Comparison of ENCODE assay signal across 1 cellular context in the genomic region with DNA sequence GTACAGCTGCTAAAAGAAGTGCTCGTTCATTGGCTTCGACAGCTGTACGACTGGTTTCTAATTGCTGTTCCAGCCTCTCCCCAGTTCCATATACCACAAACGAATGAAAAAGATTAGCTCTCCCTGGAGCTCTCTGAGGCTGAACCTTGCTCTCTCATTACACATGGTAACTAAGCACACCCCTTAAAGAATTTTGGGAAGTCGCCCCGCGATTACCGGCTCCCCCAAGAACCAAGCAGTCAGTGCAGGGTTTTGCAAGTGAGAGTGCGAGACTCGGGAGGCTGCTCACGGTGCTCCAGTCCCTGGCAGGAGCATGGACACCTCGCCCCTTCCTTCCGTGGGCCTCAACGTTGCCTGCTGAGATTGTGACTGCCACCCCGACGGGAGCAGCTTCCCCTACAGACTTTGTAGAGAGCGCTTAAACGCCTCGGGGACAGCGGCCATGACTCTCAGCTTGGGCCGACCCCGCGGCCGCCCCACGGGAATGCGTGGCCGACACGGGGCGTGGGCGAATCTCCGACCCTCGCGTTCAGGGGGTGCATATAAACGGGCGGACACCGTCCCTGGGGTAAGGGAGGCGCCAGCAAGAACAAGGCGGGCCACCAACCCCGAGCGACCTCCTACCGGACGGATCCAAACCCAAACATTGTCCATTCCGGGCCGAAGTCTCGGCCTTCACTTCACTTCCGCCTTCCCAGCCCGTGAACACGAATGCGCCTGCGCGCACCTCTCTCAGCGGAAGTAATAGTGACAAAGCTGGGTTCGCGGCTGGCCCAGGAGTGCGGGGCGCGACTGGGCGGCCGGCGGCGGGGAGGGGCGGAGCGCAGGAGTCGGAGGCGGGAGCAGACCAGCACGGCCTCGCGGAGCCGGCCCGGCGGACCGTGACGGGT.
A peak's percentile ranks its signal among the peaks of the same experiment; 100 is the strongest.
TF ChIP-seq lines count a peak whose summit lies in the region.

A gene with protein sequence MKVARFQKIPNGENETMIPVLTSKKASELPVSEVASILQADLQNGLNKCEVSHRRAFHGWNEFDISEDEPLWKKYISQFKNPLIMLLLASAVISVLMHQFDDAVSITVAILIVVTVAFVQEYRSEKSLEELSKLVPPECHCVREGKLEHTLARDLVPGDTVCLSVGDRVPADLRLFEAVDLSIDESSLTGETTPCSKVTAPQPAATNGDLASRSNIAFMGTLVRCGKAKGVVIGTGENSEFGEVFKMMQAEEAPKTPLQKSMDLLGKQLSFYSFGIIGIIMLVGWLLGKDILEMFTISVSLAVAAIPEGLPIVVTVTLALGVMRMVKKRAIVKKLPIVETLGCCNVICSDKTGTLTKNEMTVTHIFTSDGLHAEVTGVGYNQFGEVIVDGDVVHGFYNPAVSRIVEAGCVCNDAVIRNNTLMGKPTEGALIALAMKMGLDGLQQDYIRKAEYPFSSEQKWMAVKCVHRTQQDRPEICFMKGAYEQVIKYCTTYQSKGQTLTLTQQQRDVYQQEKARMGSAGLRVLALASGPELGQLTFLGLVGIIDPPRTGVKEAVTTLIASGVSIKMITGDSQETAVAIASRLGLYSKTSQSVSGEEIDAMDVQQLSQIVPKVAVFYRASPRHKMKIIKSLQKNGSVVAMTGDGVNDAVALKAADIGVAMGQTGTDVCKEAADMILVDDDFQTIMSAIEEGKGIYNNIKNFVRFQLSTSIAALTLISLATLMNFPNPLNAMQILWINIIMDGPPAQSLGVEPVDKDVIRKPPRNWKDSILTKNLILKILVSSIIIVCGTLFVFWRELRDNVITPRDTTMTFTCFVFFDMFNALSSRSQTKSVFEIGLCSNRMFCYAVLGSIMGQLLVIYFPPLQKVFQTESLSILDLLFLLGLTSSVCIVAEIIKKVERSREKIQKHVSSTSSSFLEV (plus strand): TSS at position 845 of the 890 bp plus-strand sequence. CDS start 686 bp downstream, outside the sequence.

TF ChIP-seq in K562, 482 proteins besides CTCF, POLR2A, EP300 and RAD21 (continued from another document and continues in another):
- TF ChIP-seq, protein P1, sequence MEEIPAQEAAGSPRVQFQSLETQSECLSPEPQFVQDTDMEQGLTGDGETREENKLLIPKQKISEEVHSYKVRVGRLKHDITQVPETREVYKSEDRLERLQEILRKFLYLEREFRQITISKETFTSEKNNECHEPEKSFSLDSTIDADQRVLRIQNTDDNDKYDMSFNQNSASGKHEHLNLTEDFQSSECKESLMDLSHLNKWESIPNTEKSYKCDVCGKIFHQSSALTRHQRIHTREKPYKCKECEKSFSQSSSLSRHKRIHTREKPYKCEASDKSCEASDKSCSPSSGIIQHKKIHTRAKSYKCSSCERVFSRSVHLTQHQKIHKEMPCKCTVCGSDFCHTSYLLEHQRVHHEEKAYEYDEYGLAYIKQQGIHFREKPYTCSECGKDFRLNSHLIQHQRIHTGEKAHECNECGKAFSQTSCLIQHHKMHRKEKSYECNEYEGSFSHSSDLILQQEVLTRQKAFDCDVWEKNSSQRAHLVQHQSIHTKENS (CRISPR knock-in tag; IDR thresholded peaks at IDR 0.05): no peak
- TF ChIP-seq, protein P2, sequence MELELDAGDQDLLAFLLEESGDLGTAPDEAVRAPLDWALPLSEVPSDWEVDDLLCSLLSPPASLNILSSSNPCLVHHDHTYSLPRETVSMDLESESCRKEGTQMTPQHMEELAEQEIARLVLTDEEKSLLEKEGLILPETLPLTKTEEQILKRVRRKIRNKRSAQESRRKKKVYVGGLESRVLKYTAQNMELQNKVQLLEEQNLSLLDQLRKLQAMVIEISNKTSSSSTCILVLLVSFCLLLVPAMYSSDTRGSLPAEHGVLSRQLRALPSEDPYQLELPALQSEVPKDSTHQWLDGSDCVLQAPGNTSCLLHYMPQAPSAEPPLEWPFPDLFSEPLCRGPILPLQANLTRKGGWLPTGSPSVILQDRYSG (tag; conservative IDR thresholded peaks at IDR 0.05; ENCODE audit: low read depth): no peak
- TF ChIP-seq ZNF3 (CRISPR knock-in tag; IDR thresholded peaks at IDR 0.05) (no peak), PURB (CRISPR knock-in tag; IDR thresholded peaks at IDR 0.05; ENCODE audit: low read depth) (no peak), EWSR1 (IDR thresholded peaks at IDR 0.05; ENCODE audit: borderline replicate concordance, low read depth, partially characterized antibody) (no peak), HMG20A (CRISPR knock-in tag; conservative IDR thresholded peaks at IDR 0.05) (no peak), SP1 (CRISPR knock-in tag; IDR thresholded peaks at IDR 0.05) (no peak), MCM7 (IDR thresholded peaks at IDR 0.05) (no peak), HNRNPUL1 (IDR thresholded peaks at IDR 0.05; ENCODE audit: low read length) (no peak), MAZ (CRISPR knock-in tag; conservative IDR thresholded peaks at IDR 0.05 in 1 of 2, IDR thresholded peaks at IDR 0.05 in 1 of 2) (peak in 1 of 2 experiments; percentile 45; a peak in 1 of 4 replicates), ZBTB8A (IDR thresholded peaks at IDR 0.05; ENCODE audit: partially characterized antibody) (no peak), EHMT2 (IDR thresholded peaks at IDR 0.05) (no peak), ZFPM2 (CRISPR knock-in tag; IDR thresholded peaks at IDR 0.05) (no peak), TAF9B (IDR thresholded peaks at IDR 0.05; ENCODE audit: partially characterized antibody) (peak; percentile 57), ZBTB1 (CRISPR knock-in tag; IDR thresholded peaks at IDR 0.05; ENCODE audit: borderline replicate concordance, low read depth) (peak; percentile 34; the same call in 1 of the 2 replicates), RNF2 (IDR thresholded peaks at IDR 0.05) (no peak), TRIM28 (IDR thresholded peaks at IDR 0.05) (no peak), DACH1 (IDR thresholded peaks at IDR 0.05; ENCODE audit: partially characterized antibody) (no peak), ZC3H11A (IDR thresholded peaks at IDR 0.05; ENCODE audit: low read depth, low read length) (no peak), MYNN (IDR thresholded peaks at IDR 0.05) (0 out of 2 replicates have a peak, but pooled peaks have one; percentile 8), MYNN (CRISPR knock-in tag; IDR thresholded peaks at IDR 0.05) (no peak), RBM39 (optimal IDR thresholded peaks at IDR 0.05; ENCODE audit: low read depth, low read length) (no peak), ETV5 (CRISPR knock-in tag; IDR thresholded peaks at IDR 0.05; ENCODE audit: low read depth) (no peak), SMC3 (conservative IDR thresholded peaks at IDR 0.05; ENCODE audit: insufficient read depth, low read depth, low read length) (no peak)
- TF ChIP-seq, protein P3, sequence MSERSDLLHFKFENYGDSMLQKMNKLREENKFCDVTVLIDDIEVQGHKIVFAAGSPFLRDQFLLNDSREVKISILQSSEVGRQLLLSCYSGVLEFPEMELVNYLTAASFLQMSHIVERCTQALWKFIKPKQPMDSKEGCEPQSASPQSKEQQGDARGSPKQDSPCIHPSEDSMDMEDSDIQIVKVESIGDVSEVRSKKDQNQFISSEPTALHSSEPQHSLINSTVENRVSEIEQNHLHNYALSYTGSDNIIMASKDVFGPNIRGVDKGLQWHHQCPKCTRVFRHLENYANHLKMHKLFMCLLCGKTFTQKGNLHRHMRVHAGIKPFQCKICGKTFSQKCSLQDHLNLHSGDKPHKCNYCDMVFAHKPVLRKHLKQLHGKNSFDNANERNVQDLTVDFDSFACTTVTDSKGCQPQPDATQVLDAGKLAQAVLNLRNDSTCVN (CRISPR knock-in tag; IDR thresholded peaks at IDR 0.05): no peak
- TF ChIP-seq, protein P4, sequence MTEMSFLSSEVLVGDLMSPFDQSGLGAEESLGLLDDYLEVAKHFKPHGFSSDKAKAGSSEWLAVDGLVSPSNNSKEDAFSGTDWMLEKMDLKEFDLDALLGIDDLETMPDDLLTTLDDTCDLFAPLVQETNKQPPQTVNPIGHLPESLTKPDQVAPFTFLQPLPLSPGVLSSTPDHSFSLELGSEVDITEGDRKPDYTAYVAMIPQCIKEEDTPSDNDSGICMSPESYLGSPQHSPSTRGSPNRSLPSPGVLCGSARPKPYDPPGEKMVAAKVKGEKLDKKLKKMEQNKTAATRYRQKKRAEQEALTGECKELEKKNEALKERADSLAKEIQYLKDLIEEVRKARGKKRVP (CRISPR knock-in tag; IDR thresholded peaks at IDR 0.05): no peak
- TF ChIP-seq, protein P5, sequence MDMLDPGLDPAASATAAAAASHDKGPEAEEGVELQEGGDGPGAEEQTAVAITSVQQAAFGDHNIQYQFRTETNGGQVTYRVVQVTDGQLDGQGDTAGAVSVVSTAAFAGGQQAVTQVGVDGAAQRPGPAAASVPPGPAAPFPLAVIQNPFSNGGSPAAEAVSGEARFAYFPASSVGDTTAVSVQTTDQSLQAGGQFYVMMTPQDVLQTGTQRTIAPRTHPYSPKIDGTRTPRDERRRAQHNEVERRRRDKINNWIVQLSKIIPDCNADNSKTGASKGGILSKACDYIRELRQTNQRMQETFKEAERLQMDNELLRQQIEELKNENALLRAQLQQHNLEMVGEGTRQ (CRISPR knock-in tag; IDR thresholded peaks at IDR 0.05): no peak
- TF ChIP-seq, protein P6, sequence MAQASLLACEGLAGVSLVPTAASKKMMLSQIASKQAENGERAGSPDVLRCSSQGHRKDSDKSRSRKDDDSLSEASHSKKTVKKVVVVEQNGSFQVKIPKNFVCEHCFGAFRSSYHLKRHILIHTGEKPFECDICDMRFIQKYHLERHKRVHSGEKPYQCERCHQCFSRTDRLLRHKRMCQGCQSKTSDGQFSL (CRISPR knock-in tag; IDR thresholded peaks at IDR 0.05): no peak
- TF ChIP-seq, protein P6 (tag; IDR thresholded peaks at IDR 0.05): no peak
- TF ChIP-seq, protein P7, sequence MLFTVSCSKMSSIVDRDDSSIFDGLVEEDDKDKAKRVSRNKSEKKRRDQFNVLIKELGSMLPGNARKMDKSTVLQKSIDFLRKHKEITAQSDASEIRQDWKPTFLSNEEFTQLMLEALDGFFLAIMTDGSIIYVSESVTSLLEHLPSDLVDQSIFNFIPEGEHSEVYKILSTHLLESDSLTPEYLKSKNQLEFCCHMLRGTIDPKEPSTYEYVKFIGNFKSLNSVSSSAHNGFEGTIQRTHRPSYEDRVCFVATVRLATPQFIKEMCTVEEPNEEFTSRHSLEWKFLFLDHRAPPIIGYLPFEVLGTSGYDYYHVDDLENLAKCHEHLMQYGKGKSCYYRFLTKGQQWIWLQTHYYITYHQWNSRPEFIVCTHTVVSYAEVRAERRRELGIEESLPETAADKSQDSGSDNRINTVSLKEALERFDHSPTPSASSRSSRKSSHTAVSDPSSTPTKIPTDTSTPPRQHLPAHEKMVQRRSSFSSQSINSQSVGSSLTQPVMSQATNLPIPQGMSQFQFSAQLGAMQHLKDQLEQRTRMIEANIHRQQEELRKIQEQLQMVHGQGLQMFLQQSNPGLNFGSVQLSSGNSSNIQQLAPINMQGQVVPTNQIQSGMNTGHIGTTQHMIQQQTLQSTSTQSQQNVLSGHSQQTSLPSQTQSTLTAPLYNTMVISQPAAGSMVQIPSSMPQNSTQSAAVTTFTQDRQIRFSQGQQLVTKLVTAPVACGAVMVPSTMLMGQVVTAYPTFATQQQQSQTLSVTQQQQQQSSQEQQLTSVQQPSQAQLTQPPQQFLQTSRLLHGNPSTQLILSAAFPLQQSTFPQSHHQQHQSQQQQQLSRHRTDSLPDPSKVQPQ (CRISPR knock-in tag; IDR thresholded peaks at IDR 0.05; ENCODE audit: borderline replicate concordance): no peak
- TF ChIP-seq, protein P8, sequence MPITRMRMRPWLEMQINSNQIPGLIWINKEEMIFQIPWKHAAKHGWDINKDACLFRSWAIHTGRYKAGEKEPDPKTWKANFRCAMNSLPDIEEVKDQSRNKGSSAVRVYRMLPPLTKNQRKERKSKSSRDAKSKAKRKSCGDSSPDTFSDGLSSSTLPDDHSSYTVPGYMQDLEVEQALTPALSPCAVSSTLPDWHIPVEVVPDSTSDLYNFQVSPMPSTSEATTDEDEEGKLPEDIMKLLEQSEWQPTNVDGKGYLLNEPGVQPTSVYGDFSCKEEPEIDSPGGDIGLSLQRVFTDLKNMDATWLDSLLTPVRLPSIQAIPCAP (CRISPR knock-in tag; IDR thresholded peaks at IDR 0.05; ENCODE audit: borderline replicate concordance): no peak
- TF ChIP-seq, protein P9, sequence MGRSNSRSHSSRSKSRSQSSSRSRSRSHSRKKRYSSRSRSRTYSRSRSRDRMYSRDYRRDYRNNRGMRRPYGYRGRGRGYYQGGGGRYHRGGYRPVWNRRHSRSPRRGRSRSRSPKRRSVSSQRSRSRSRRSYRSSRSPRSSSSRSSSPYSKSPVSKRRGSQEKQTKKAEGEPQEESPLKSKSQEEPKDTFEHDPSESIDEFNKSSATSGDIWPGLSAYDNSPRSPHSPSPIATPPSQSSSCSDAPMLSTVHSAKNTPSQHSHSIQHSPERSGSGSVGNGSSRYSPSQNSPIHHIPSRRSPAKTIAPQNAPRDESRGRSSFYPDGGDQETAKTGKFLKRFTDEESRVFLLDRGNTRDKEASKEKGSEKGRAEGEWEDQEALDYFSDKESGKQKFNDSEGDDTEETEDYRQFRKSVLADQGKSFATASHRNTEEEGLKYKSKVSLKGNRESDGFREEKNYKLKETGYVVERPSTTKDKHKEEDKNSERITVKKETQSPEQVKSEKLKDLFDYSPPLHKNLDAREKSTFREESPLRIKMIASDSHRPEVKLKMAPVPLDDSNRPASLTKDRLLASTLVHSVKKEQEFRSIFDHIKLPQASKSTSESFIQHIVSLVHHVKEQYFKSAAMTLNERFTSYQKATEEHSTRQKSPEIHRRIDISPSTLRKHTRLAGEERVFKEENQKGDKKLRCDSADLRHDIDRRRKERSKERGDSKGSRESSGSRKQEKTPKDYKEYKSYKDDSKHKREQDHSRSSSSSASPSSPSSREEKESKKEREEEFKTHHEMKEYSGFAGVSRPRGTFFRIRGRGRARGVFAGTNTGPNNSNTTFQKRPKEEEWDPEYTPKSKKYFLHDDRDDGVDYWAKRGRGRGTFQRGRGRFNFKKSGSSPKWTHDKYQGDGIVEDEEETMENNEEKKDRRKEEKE (IDR thresholded peaks at IDR 0.05; ENCODE audit: borderline replicate concordance in 1 of 2, control insufficient read depth in 1 of 2, low read depth in 2 of 2, low read length in 1 of 2): no peak
- TF ChIP-seq, protein P10, sequence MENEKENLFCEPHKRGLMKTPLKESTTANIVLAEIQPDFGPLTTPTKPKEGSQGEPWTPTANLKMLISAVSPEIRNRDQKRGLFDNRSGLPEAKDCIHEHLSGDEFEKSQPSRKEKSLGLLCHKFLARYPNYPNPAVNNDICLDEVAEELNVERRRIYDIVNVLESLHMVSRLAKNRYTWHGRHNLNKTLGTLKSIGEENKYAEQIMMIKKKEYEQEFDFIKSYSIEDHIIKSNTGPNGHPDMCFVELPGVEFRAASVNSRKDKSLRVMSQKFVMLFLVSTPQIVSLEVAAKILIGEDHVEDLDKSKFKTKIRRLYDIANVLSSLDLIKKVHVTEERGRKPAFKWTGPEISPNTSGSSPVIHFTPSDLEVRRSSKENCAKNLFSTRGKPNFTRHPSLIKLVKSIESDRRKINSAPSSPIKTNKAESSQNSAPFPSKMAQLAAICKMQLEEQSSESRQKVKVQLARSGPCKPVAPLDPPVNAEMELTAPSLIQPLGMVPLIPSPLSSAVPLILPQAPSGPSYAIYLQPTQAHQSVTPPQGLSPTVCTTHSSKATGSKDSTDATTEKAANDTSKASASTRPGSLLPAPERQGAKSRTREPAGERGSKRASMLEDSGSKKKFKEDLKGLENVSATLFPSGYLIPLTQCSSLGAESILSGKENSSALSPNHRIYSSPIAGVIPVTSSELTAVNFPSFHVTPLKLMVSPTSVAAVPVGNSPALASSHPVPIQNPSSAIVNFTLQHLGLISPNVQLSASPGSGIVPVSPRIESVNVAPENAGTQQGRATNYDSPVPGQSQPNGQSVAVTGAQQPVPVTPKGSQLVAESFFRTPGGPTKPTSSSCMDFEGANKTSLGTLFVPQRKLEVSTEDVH (IDR thresholded peaks at IDR 0.05; ENCODE audit: low read depth, partially characterized antibody): no peak
